21 cellular contexts compared by ENCODE assay signal in the genomic region with DNA sequence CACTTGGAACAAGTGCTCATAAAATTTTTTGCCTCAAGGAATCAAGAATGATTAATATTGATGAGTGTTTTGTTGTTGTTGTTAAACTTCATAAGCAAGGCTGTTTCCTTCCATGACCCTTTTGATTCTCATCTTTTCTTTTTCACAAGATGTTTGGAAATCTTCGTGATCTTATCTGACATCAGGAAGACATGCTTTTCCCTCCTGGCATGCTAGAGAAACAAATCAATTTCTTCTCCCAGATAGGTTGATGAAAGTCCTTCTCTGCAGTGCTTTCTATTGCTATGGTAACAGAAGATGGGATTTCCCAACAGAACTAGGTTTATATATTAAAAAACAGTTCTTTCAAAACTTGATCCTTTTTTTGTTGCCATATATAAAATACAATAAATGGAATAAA.
DNase-seq lines count a peak whose midpoint lies in the region; ATAC-seq, FAIRE-seq and TF ChIP-seq lines count a peak whose summit lies in the region.
"Had no signal": no experiment of that assay in that cellular context is flagged by ENCODE, and none has a peak within 500 bp of the region (broad histone marks: within the 10 kb centered on the region; RNA-seq: fewer than 3 reads in every experiment).

No MANE protein-coding gene starts in this region.

- no peak overlapping the region for H3K4me2 ChIP-seq in K562 (ENCODE audit: insufficient read depth, low read length)

- in situ Hi-C loops in K562 (cut with MboI) = no loop called here

- H3K4me1 ChIP-seq in K562 (replicated peaks in 1 of 2; ENCODE audit: control insufficient read depth in 2 of 2, insufficient read depth in 2 of 2, low read length in 2 of 2) = no peaks in the 10 kb centered on the region

- 0% methylated on average over 1 of the region's 1 CpG for WGBS in K562 (ENCODE audit: insufficient coverage, low coverage, missing lambda C conversion rate)

- no peaks in the 10 kb centered on the region for H3K9me3 ChIP-seq in K562 (replicated peaks; ENCODE audit: control insufficient read depth, insufficient read depth, low read depth, low read length)
- H3K9me3 ChIP-seq: HAP-1 had no signal

- CTCF ChIA-PET in K562 (lab: Yijun Ruan, JAX; ENCODE audit: low intra/inter-chr PET ratio) = no interaction called here

- no peaks in the 10 kb centered on the region for H4K20me1 ChIP-seq in K562 (replicated peaks; ENCODE audit: control insufficient read depth, insufficient read depth, low read length)

- no peak for TF ChIP-seq RAD21 in K562 (CRISPR knock-in tag; conservative IDR thresholded peaks at IDR 0.05 in 1 of 2, IDR thresholded peaks at IDR 0.05 in 1 of 2)

- no peak overlapping the region for H2AFZ ChIP-seq in K562 (ENCODE audit: low read depth, low read length)

- DNase-seq in GM04503 (ENCODE audit: low read depth) = peak; percentile 74
- no peak for DNase-seq in K562 (ENCODE audit: extremely low read depth in 1 of 4, low spot score in 3 of 4)
- DNase-seq in fibroblast of villous mesenchyme (ENCODE audit: low read depth) = peak; percentile 87
- no peak for DNase-seq in H54 (ENCODE audit: insufficient read length, low spot score)
- no peak for DNase-seq in stimulated activated effector memory CD8-positive, alpha-beta T cell treated with anti-CD3 and anti-CD28 coated beads, Interleukin-12 subunit alpha, Interleukin-12 subunit beta, amount 100 ng/mL, for 72 hours (ENCODE audit: low spot score in 2 of 2)
- DNase-seq: C1 segment of cervical spinal cord; DND-41; NCI-H1436; NCI-H2029; NCI-H2171; NCI-H446; NCI-H69; NK-92 treated with Interleukin-12 subunit alpha and Interleukin-12 subunit beta, amount 100 ng/mL, for 24 hours; RPMI8226; SIG-M5 had no signal

- no peak overlapping the region for H3K9ac ChIP-seq in K562 (ENCODE audit: insufficient read depth in 1 of 2, low read depth in 2 of 2, low read length in 2 of 2)

- POLR2A ChIA-PET in K562 (lab: Yijun Ruan, JAX) = no interaction called here

- H3K9me1 ChIP-seq in K562 (ENCODE audit: control insufficient read depth, insufficient read depth, low read length) = no peaks in the 10 kb centered on the region

- no TSS peak for BruUV-seq in K562 (replicated peaks; lab: Mats Ljungman, UMichigan)

- H3K9me3 Mint-ChIP-seq in stimulated activated effector memory CD8-positive, alpha-beta T cell treated with anti-CD3 and anti-CD28 coated beads, Interleukin-12 subunit alpha, Interleukin-12 subunit beta, amount 100 ng/mL, for 72 hours = peaks cover 2% of the 10 kb centered on the region

- no peak overlapping the region for H3K4me3 Mint-ChIP-seq in stimulated activated effector memory CD8-positive, alpha-beta T cell treated with anti-CD3 and anti-CD28 coated beads, Interleukin-12 subunit alpha, Interleukin-12 subunit beta, amount 100 ng/mL, for 72 hours

- H3K4me3 ChIP-seq in K562 (no peak overlapping the region), fibroblast of villous mesenchyme (ENCODE audit: low read depth, low read length) (no peak overlapping the region)
- H3K4me3 ChIP-seq: HAP-1 had no signal

- 0 out of 5 replicates have a peak, but pooled peaks cover 2 to 4% of the 10 kb centered on the region in 2 experiments for H3K27me3 ChIP-seq in K562 (ENCODE audit: control insufficient read depth in 2 of 2, insufficient read depth in 2 of 2, low read length in 2 of 2)

- TF ChIP-seq CTCF in K562 (IDR thresholded peaks at IDR 0.05 in 2 of 3, conservative IDR thresholded peaks at IDR 0.05 in 1 of 3; ENCODE audit: insufficient read depth in 2 of 3, low read depth in 1 of 3, low read length in 3 of 3) (no peak), fibroblast of villous mesenchyme (IDR thresholded peaks at IDR 0.05; ENCODE audit: insufficient read depth, low read depth, low read length) (no peak)

- no peak overlapping the region for H3K27ac ChIP-seq in K562 (ENCODE audit: extremely low read depth, low read depth, low read length)
- H3K27ac ChIP-seq: HL-60 had no signal

- no peak for ATAC-seq in K562
- ATAC-seq in GM19351 (IDR thresholded peaks at IDR 0.05; ENCODE audit: unreplicated experiment) = no peak
- ATAC-seq in stimulated activated effector memory CD8-positive, alpha-beta T cell treated with anti-CD3 and anti-CD28 coated beads, Interleukin-12 subunit alpha, Interleukin-12 subunit beta, amount 100 ng/mL, for 72 hours = no peak
- no peak for ATAC-seq in HG03342 (IDR thresholded peaks at IDR 0.05; ENCODE audit: unreplicated experiment)

- H3K4me1 Mint-ChIP-seq in stimulated activated effector memory CD8-positive, alpha-beta T cell treated with anti-CD3 and anti-CD28 coated beads, Interleukin-12 subunit alpha, Interleukin-12 subunit beta, amount 100 ng/mL, for 72 hours = no peaks in the 10 kb centered on the region

- no peaks in the 10 kb centered on the region for H3K36me3 Mint-ChIP-seq in stimulated activated effector memory CD8-positive, alpha-beta T cell treated with anti-CD3 and anti-CD28 coated beads, Interleukin-12 subunit alpha, Interleukin-12 subunit beta, amount 100 ng/mL, for 72 hours

- TF ChIP-seq POLR2A in K562 (conservative IDR thresholded peaks at IDR 0.05) = no peak
- no peak for TF ChIP-seq POLR2A in H54 (IDR thresholded peaks at IDR 0.05; ENCODE audit: low read depth, low read length)

- intact Hi-C loops in K562 (cut with micrococcal nuclease) = no loop called here

- FAIRE-seq in K562 (lab: Jason Lieb, UNC) (no peak), H54 (lab: Jason Lieb, UNC) (no peak)
- FAIRE-seq: G401.6, HTR-8/SVneo had no signal

- no peak for TF ChIP-seq EP300 in K562 (IDR thresholded peaks at IDR 0.05; ENCODE audit: low read length)

- no peaks in the 10 kb centered on the region for H3K36me3 ChIP-seq in K562 (ENCODE audit: control insufficient read depth, insufficient read depth, low read length)
- H3K36me3 ChIP-seq: HAP-1 had no signal

- no peak overlapping the region for H3K27ac Mint-ChIP-seq in stimulated activated effector memory CD8-positive, alpha-beta T cell treated with anti-CD3 and anti-CD28 coated beads, Interleukin-12 subunit alpha, Interleukin-12 subunit beta, amount 100 ng/mL, for 72 hours

- no peaks in the 10 kb centered on the region for H3K79me2 ChIP-seq in K562 (ENCODE audit: control insufficient read depth, insufficient read depth, low read length)

TF ChIP-seq in K562, 482 proteins besides CTCF, POLR2A, EP300 and RAD21:
- TF ChIP-seq MAFF (IDR thresholded peaks at IDR 0.05; ENCODE audit: low read length) (no peak), GTF2E2 (tag; IDR thresholded peaks at IDR 0.05) (no peak), PCBP1 (IDR thresholded peaks at IDR 0.05; ENCODE audit: low read depth, low read length, poor library complexity, severe bottlenecking) (no peak), RBM39 (optimal IDR thresholded peaks at IDR 0.05; ENCODE audit: low read depth, low read length) (no peak), ZNF212 (CRISPR knock-in tag; IDR thresholded peaks at IDR 0.05) (no peak), RFX1 (IDR thresholded peaks at IDR 0.05) (peak; percentile 26; the same call in 1 of the 2 replicates)
TF ChIP-seq in K562: peak in this region for 1.

Comparison
In these comparisons a context has a peak if more than half of its experiments do, and no peak if none do; other contexts are left out.
1. DNase-seq: peak in GM04503 (single experiment) and fibroblast of villous mesenchyme (single experiment); none in K562 (0 of 4), H54 (single experiment) and stimulated activated effector memory CD8-positive, alpha-beta T cell treated with anti-CD3 and anti-CD28 coated beads, Interleukin-12 subunit alpha, Interleukin-12 subunit beta, amount 100 ng/mL, for 72 hours (0 of 2).